27 cellular contexts compared by ENCODE assay signal in genomic region chr11:78266451-78266850, GRCh38.
DNase-seq lines count a peak whose midpoint lies in the region; ATAC-seq and TF ChIP-seq lines count a peak whose summit lies in the region.
"Had no signal": no experiment of that assay in that cellular context is flagged by ENCODE, and none has a peak within 500 bp of the region (broad histone marks: within the 10 kb centered on the region; RNA-seq: fewer than 3 reads in every experiment).

No MANE protein-coding gene starts in this region.

- no peaks in the 10 kb centered on the region for H3K9me3 ChIP-seq in SK-N-SH
- H3K9me3 ChIP-seq in Loucy (ENCODE audit: insufficient read depth, low read depth, low read length), result no peaks in the 10 kb centered on the region
- H3K9me3 ChIP-seq in thoracic aorta, result no peaks in the 10 kb centered on the region
- no peaks in the 10 kb centered on the region for H3K9me3 ChIP-seq in CD4-positive, alpha-beta memory T cell (ENCODE audit: control insufficient read depth in 1 of 2, low read length in 2 of 2)
- H3K9me3 ChIP-seq: body of pancreas, thyroid gland had no signal

- H3K4me3 Mint-ChIP-seq in dendritic cell treated with granulocyte-macrophage colony-stimulating factor and Interleukin-4, amounts not matched to agents 40 ng/mL and 50 ng/mL, for 4 days, result peak overlapping the region; percentile 57
- no peak overlapping the region for H3K4me3 Mint-ChIP-seq in CD4-positive, alpha-beta memory T cell
- H3K4me3 Mint-ChIP-seq: activated CD8-positive, alpha-beta T cell treated with anti-CD3 and anti-CD28 coated beads for 36 hours; activated naive CD8-positive, alpha-beta T cell treated with anti-CD3 and anti-CD28 coated beads, Interleukin-2, amount 50 U/mL, for 24 hours; B cell; naive B cell; stimulated activated naive B cell treated with anti-CD40 and anti-IgM and Interleukin-4, amounts not matched to agents 10 μg/mL and 1 μg/mL and 100 μg/mL, for 72 hours; T-cell had no signal

- DNase-seq in SK-N-SH, result no peak
- no peak for DNase-seq in thoracic aorta (ENCODE audit: low spot score)
- DNase-seq in SHP77 treated with DMSO at 0.1 percent for 48 hours (lab: John Stamatoyannopoulos, UW), result no peak
- DNase-seq in CD4-positive, alpha-beta memory T cell, result no peak
- DNase-seq: activated CD4-positive, CD25-positive, alpha-beta regulatory T cell treated with anti-CD3 and anti-CD28 coated beads, Interleukin-2, amount 50 U/mL, for 72 hours; activated CD8-positive, alpha-beta T cell treated with anti-CD3 and anti-CD28 coated beads for 36 hours; activated effector memory CD4-positive, alpha-beta T cell treated with anti-CD3 and anti-CD28 coated beads, Interleukin-2, amount 50 U/mL, for 16 hours; activated naive CD8-positive, alpha-beta T cell treated with anti-CD3 and anti-CD28 coated beads, Interleukin-2, amount 50 U/mL, for 24 hours; body of pancreas; effector CD4-positive, alpha-beta T cell; erythroblast; H7; Karpas-422; left colon; naive B cell; NCI-H1694 treated with DMSO at 0.1 percent for 48 hours; NCI-H526 treated with DMSO at 0.1 percent for 48 hours; stimulated activated CD4-positive, alpha-beta T cell treated with anti-CD3 and anti-CD28 coated beads, Interleukin-4, amount 100 ng/mL, for 24 hours; stimulated activated naive B cell treated with anti-CD40 and anti-IgM and Interleukin-4, amounts not matched to agents 10 μg/mL and 1 μg/mL and 100 μg/mL, for 72 hours; T-cell; thyroid gland had no signal

- H3K4me3 ChIP-seq in SK-N-SH (ENCODE audit: low read depth in 2 of 2, low read length in 1 of 2), result no peak overlapping the region
- H3K4me3 ChIP-seq in Loucy (ENCODE audit: low read length, poor library complexity, severe bottlenecking), result no peak overlapping the region
- no peak overlapping the region for H3K4me3 ChIP-seq in thoracic aorta
- H3K4me3 ChIP-seq in CD4-positive, alpha-beta memory T cell (ENCODE audit: low read length in 2 of 2), result no peak overlapping the region
- H3K4me3 ChIP-seq: body of pancreas, thyroid gland had no signal

- H3K4me1 ChIP-seq in SK-N-SH (ENCODE audit: control insufficient read depth in 1 of 2, insufficient read depth in 2 of 2, low read depth in 1 of 2, low read length in 1 of 2), result peaks cover 0 to 21% of the 10 kb centered on the region in 2 experiments; a peak in 1 of 4 replicates
- H3K4me1 ChIP-seq in Loucy (ENCODE audit: insufficient read depth, low read length, poor library complexity, severe bottlenecking), result no peaks in the 10 kb centered on the region
- peaks cover 28 to 70% of the 10 kb centered on the region in 2 donors for H3K4me1 ChIP-seq in thoracic aorta (ENCODE audit: control insufficient read depth in 1 of 2, low read depth in 2 of 2)
- no peaks in the 10 kb centered on the region for H3K4me1 ChIP-seq in CD4-positive, alpha-beta memory T cell (ENCODE audit: insufficient read depth, low read length)
- H3K4me1 ChIP-seq: body of pancreas had no signal

- H4K20me1 ChIP-seq in SK-N-SH (ENCODE audit: insufficient read depth), result no peaks in the 10 kb centered on the region
- H4K20me1 ChIP-seq in Loucy (ENCODE audit: insufficient read depth, low read length, poor library complexity, severe bottlenecking), result no peaks in the 10 kb centered on the region

- H3K36me3 Mint-ChIP-seq in dendritic cell treated with granulocyte-macrophage colony-stimulating factor and Interleukin-4, amounts not matched to agents 40 ng/mL and 50 ng/mL, for 4 days (ENCODE audit: low read depth), result peaks cover 32% of the 10 kb centered on the region
- no peaks in the 10 kb centered on the region for H3K36me3 Mint-ChIP-seq in CD4-positive, alpha-beta memory T cell

- no peaks in the 10 kb centered on the region for H3F3A ChIP-seq in SK-N-SH (replicated peaks; ENCODE audit: insufficient read depth)
- no peaks in the 10 kb centered on the region for H3F3A ChIP-seq in Loucy (ENCODE audit: low read depth)

- TF ChIP-seq RAD21 in SK-N-SH (IDR thresholded peaks at IDR 0.05; ENCODE audit: low read length), result no peak

- CTCF ChIA-PET in SK-N-SH (lab: Yijun Ruan, JAX), result no interaction called here
- CTCF ChIA-PET in CD4-positive, alpha-beta memory T cell (lab: Charles Lee; ENCODE audit: partially characterized antibody), result no interaction called here

- H3K27me3 ChIP-seq in SK-N-SH (ENCODE audit: insufficient read depth) (no peaks in the 10 kb centered on the region), Loucy (ENCODE audit: insufficient read depth, low read length, poor library complexity, severe bottlenecking) (no peaks in the 10 kb centered on the region), thoracic aorta (replicated peaks; ENCODE audit: insufficient read depth) (no peaks in the 10 kb centered on the region)
- no peaks in the 10 kb centered on the region for H3K27me3 ChIP-seq in CD4-positive, alpha-beta memory T cell (ENCODE audit: insufficient read depth, low read length)
- H3K27me3 ChIP-seq: body of pancreas, thyroid gland had no signal

- intact Hi-C loops in dendritic cell treated with granulocyte-macrophage colony-stimulating factor and Interleukin-4, amounts not matched to agents 40 ng/mL and 50 ng/mL, for 4 days (cut with micrococcal nuclease), result no loop called here
- intact Hi-C loops in CD4-positive, alpha-beta memory T cell (cut with micrococcal nuclease), result no loop called here

- ATAC-seq in SK-N-SH treated with all-trans-retinoic acid at 6 μM for 48 hours (no peak), thoracic aorta (ENCODE audit: insufficient number of reproducible peaks, low FRiP score, low read depth) (no peak), GM21390 (IDR thresholded peaks at IDR 0.05; ENCODE audit: unreplicated experiment) (no peak)
- ATAC-seq: activated CD8-positive, alpha-beta T cell treated with anti-CD3 and anti-CD28 coated beads for 36 hours; activated naive CD8-positive, alpha-beta T cell treated with anti-CD3 and anti-CD28 coated beads, Interleukin-2, amount 50 U/mL, for 24 hours; body of pancreas; left colon; Right ventricle myocardium inferior; stimulated activated naive B cell treated with anti-CD40 and anti-IgM and Interleukin-4, amounts not matched to agents 10 μg/mL and 1 μg/mL and 100 μg/mL, for 72 hours; T-cell had no signal

- peak overlapping the region in 1 of 2 experiments; percentile 4; a peak in 1 of 4 replicates for H3K27ac ChIP-seq in SK-N-SH (ENCODE audit: low read depth in 2 of 2, low read length in 1 of 2)
- H3K27ac ChIP-seq in thoracic aorta, result peak overlapping the region; percentile 47 to 70
- H3K27ac ChIP-seq in CD4-positive, alpha-beta memory T cell (ENCODE audit: low read depth, low read length), result no peak overlapping the region
- H3K27ac ChIP-seq: body of pancreas, thyroid gland had no signal

- TF ChIP-seq CTCF in SK-N-SH (IDR thresholded peaks at IDR 0.05), result peak; percentile 8; the same call in 1 of the 2 replicates
- peak; percentile 14; the same call in 1 of the 2 replicates for TF ChIP-seq CTCF in Loucy (conservative IDR thresholded peaks at IDR 0.05; ENCODE audit: low read length)
- no peak for TF ChIP-seq CTCF in thoracic aorta (IDR thresholded peaks at IDR 0.05)

- H3K79me2 ChIP-seq in SK-N-SH (ENCODE audit: insufficient read depth), result 0 out of 2 replicates have a peak, but pooled peaks cover 6% of the 10 kb centered on the region
- no peaks in the 10 kb centered on the region for H3K79me2 ChIP-seq in Loucy (ENCODE audit: insufficient read depth, low read length)

- H3K4me2 ChIP-seq in SK-N-SH (no peak overlapping the region), Loucy (ENCODE audit: low read depth, low read length, poor library complexity, severe bottlenecking) (no peak overlapping the region)

- peaks cover 42% of the 10 kb centered on the region for H3K4me1 Mint-ChIP-seq in dendritic cell treated with granulocyte-macrophage colony-stimulating factor and Interleukin-4, amounts not matched to agents 40 ng/mL and 50 ng/mL, for 4 days (ENCODE audit: low read depth)
- peaks cover 0 to 4% (median 0%) of the 10 kb centered on the region in 4 donors for H3K4me1 Mint-ChIP-seq in CD4-positive, alpha-beta memory T cell
- H3K4me1 Mint-ChIP-seq: activated naive CD8-positive, alpha-beta T cell treated with anti-CD3 and anti-CD28 coated beads, Interleukin-2, amount 50 U/mL, for 24 hours; B cell had no signal

- no peaks in the 10 kb centered on the region for H3K27me3 Mint-ChIP-seq in dendritic cell treated with granulocyte-macrophage colony-stimulating factor and Interleukin-4, amounts not matched to agents 40 ng/mL and 50 ng/mL, for 4 days
- H3K27me3 Mint-ChIP-seq in CD4-positive, alpha-beta memory T cell, result no peaks in the 10 kb centered on the region
- H3K27me3 Mint-ChIP-seq: activated naive CD8-positive, alpha-beta T cell treated with anti-CD3 and anti-CD28 coated beads, Interleukin-2, amount 50 U/mL, for 24 hours; B cell; naive B cell; stimulated activated naive B cell treated with anti-CD40 and anti-IgM and Interleukin-4, amounts not matched to agents 10 μg/mL and 1 μg/mL and 100 μg/mL, for 72 hours had no signal

- H3K9me3 Mint-ChIP-seq in dendritic cell treated with granulocyte-macrophage colony-stimulating factor and Interleukin-4, amounts not matched to agents 40 ng/mL and 50 ng/mL, for 4 days, result no peaks in the 10 kb centered on the region
- H3K9me3 Mint-ChIP-seq in CD4-positive, alpha-beta memory T cell, result peaks cover 0 to 3% (median 0%) of the 10 kb centered on the region in 8 donors
- H3K9me3 Mint-ChIP-seq: activated CD8-positive, alpha-beta T cell treated with anti-CD3 and anti-CD28 coated beads for 36 hours; activated naive CD8-positive, alpha-beta T cell treated with anti-CD3 and anti-CD28 coated beads, Interleukin-2, amount 50 U/mL, for 24 hours; stimulated activated naive B cell treated with anti-CD40 and anti-IgM and Interleukin-4, amounts not matched to agents 10 μg/mL and 1 μg/mL and 100 μg/mL, for 72 hours; T-cell had no signal

- H3K9me2 ChIP-seq in SK-N-SH (no peaks in the 10 kb centered on the region), Loucy (replicated peaks; ENCODE audit: low read depth, low read length) (no peaks in the 10 kb centered on the region)

- POLR2A ChIA-PET in SK-N-SH (lab: Yijun Ruan, JAX), result no interaction called here
- POLR2A ChIA-PET in CD4-positive, alpha-beta memory T cell (lab: Charles Lee; ENCODE audit: partially characterized antibody), result no interaction called here

- no peak for TF ChIP-seq EP300 in SK-N-SH (IDR thresholded peaks at IDR 0.05; ENCODE audit: borderline replicate concordance in 1 of 2, low read depth in 1 of 2, low read length in 1 of 2)

- H3K36me3 ChIP-seq in SK-N-SH (replicated peaks in 1 of 2; ENCODE audit: control insufficient read depth in 1 of 2, insufficient read depth in 2 of 2, low read length in 1 of 2) (peaks cover 0 to 2% of the 10 kb centered on the region in 2 experiments), Loucy (ENCODE audit: insufficient read depth, low read length) (no peaks in the 10 kb centered on the region), thoracic aorta (no peaks in the 10 kb centered on the region)
- H3K36me3 ChIP-seq in CD4-positive, alpha-beta memory T cell (ENCODE audit: insufficient read depth, low read length), result no peaks in the 10 kb centered on the region
- H3K36me3 ChIP-seq: thyroid gland had no signal

- peak overlapping the region; percentile 77 for H3K27ac Mint-ChIP-seq in dendritic cell treated with granulocyte-macrophage colony-stimulating factor and Interleukin-4, amounts not matched to agents 40 ng/mL and 50 ng/mL, for 4 days
- H3K27ac Mint-ChIP-seq in CD4-positive, alpha-beta memory T cell, result peak overlapping the region in 1 of 7 donors; percentile 58
- H3K27ac Mint-ChIP-seq: activated CD8-positive, alpha-beta T cell treated with anti-CD3 and anti-CD28 coated beads for 36 hours; activated naive CD8-positive, alpha-beta T cell treated with anti-CD3 and anti-CD28 coated beads, Interleukin-2, amount 50 U/mL, for 24 hours; B cell; stimulated activated naive B cell treated with anti-CD40 and anti-IgM and Interleukin-4, amounts not matched to agents 10 μg/mL and 1 μg/mL and 100 μg/mL, for 72 hours; T-cell had no signal

- 71% methylated on average over 3 of the region's 3 CpGs for WGBS in SK-N-SH (ENCODE audit: low lambda C conversion rate)

- H2AFZ ChIP-seq in SK-N-SH (ENCODE audit: low read depth), result no peak overlapping the region
- no peak overlapping the region for H2AFZ ChIP-seq in Loucy (ENCODE audit: low read length)

- H3K9ac ChIP-seq in SK-N-SH, result no peak overlapping the region
- H3K9ac ChIP-seq in Loucy (ENCODE audit: low read depth, low read length, poor library complexity, severe bottlenecking), result no peak overlapping the region
